In genomic region chr14:72172075-72172474, GRCh38 we compare ENCODE assay signal across 25 cellular contexts.
"Had no signal": no experiment of that assay in that cellular context is flagged by ENCODE, and none has a peak within 500 bp of the region (broad histone marks: within the 10 kb centered on the region; RNA-seq: fewer than 3 reads in every experiment).

No MANE protein-coding gene starts in this region.

- H3K27me3 ChIP-seq: esophagus muscularis mucosa, foreskin keratinocyte, gastroesophageal sphincter, heart left ventricle, hepatocyte, left lung had no signal

- H3K27ac Mint-ChIP-seq: immature natural killer cell, memory B cell had no signal

- H3K9me3 Mint-ChIP-seq: immature natural killer cell, memory B cell had no signal

- H3K36me3 Mint-ChIP-seq: immature natural killer cell, memory B cell had no signal

- H3K4me1 Mint-ChIP-seq: immature natural killer cell, memory B cell had no signal

- H3K79me2 ChIP-seq: hepatocyte had no signal

- H3K4me3 ChIP-seq: coronary artery, dorsolateral prefrontal cortex, esophagus muscularis mucosa, gastroesophageal sphincter, heart left ventricle, hepatocyte, left lung, lower lobe of right lung had no signal

- H3K4me3 Mint-ChIP-seq: immature natural killer cell, memory B cell had no signal

- H3K4me2 ChIP-seq: hepatocyte had no signal

- H3K36me3 ChIP-seq: esophagus muscularis mucosa, gastroesophageal sphincter, heart left ventricle, left lung, lower lobe of right lung had no signal

- H3K9me3 ChIP-seq: gastroesophageal sphincter, left lung, lower lobe of right lung had no signal

- H2AFZ ChIP-seq: hepatocyte had no signal

- FAIRE-seq: colon, endothelial cell of umbilical vein, frontal cortex, kidney had no signal

- H3K4me1 ChIP-seq: esophagus muscularis mucosa, foreskin keratinocyte, gastroesophageal sphincter, left lung, lower lobe of right lung had no signal

- DNase-seq: dermis blood vessel endothelial cell; dorsolateral prefrontal cortex; effector CD4-positive, alpha-beta T cell; effector memory CD4-positive, alpha-beta T cell; foreskin keratinocyte; heart left ventricle; hypothalamus; immature natural killer cell; islet precursor cell; kidney; kidney glomerular epithelial cell; left cardiac atrium; left lung; left ventricle myocardium superior; lower lobe of right lung; mesendoderm; midbrain had no signal

- H3K27ac ChIP-seq: coronary artery, dorsolateral prefrontal cortex, esophagus muscularis mucosa, foreskin keratinocyte, gastroesophageal sphincter, heart left ventricle, hepatocyte, left lung, lower lobe of right lung had no signal

- ATAC-seq: foreskin keratinocyte, gastroesophageal sphincter, left cardiac atrium, left lung, lower lobe of right lung had no signal
